17 cellular contexts compared by ENCODE assay signal in the genomic region with DNA sequence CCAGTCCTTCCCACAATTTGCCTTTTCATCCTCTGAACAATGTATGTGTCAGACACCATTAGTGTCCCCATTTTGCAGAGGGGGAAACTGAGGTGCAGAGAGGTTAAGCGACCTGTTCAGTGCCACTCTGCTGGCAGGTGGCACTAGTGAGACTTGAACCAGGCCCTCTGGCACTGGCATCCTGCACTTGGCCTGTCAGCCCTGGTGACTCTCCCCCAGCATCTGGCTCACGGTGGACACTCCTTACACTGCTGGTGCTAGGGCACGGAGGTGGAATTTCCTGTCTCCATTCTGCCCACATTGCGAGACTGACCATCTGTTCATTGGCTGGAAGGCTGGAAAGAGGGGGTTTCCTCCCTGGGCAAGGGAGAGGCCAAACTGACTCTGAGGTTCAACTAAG. TPM values are rescaled to one million over a fixed set of nuclear protein-coding genes. Genes with fewer than 3 reads are reported as not detected.
DNase-seq lines count a peak whose midpoint lies in the region; ATAC-seq, FAIRE-seq and TF ChIP-seq lines count a peak whose summit lies in the region.
"Had no signal": no experiment of that assay in that cellular context is flagged by ENCODE, and none has a peak within 500 bp of the region (broad histone marks: within the 10 kb centered on the region; RNA-seq: fewer than 3 reads in every experiment).

No MANE protein-coding gene starts in this region.

- H3K27ac ChIP-seq in endothelial cell of umbilical vein (ENCODE audit: insufficient read depth, low read depth, low read length) (peak overlapping the region; percentile 84), neuronal stem cell (replicated peaks; ENCODE audit: low read length) (no peak overlapping the region)
- H3K27ac ChIP-seq in CD8-positive, alpha-beta T cell (ENCODE audit: low read depth, low read length), result no peak overlapping the region

- peak; percentile 42 for DNase-seq in ELR (ENCODE audit: low read depth)
- DNase-seq in NCI-H69 (lab: John Stamatoyannopoulos, UW), result peak; percentile 45
- peak; percentile 74 for DNase-seq in endothelial cell of umbilical vein (ENCODE audit: low read depth, low spot score)
- no peak for DNase-seq in neuronal stem cell (ENCODE audit: low spot score)
- DNase-seq in CD8-positive, alpha-beta T cell, result no peak
- no peak for DNase-seq in NCI-H510A (lab: John Stamatoyannopoulos, UW)
- DNase-seq: activated CD4-positive, alpha-beta T cell treated with anti-CD3 and anti-CD28 coated beads for 48 hours; activated CD8-positive, alpha-beta memory T cell treated with anti-CD3 and anti-CD28 coated beads, Interleukin-2, amount 50 U/mL, for 48 hours; activated naive CD4-positive, alpha-beta T cell treated with anti-CD3 and anti-CD28 coated beads for 36 hours; DMS79 treated with DMSO at 0.1 percent for 48 hours; left ventricle myocardium superior; natural killer cell; NK-92 treated with Interleukin-12 subunit alpha and Interleukin-12 subunit beta, amount 100 ng/mL, for 24 hours had no signal

- ATAC-seq in CD8-positive, alpha-beta T cell, result no peak
- ATAC-seq in GM18498 (IDR thresholded peaks at IDR 0.05; ENCODE audit: unreplicated experiment) (no peak), GM21737 (IDR thresholded peaks at IDR 0.05; ENCODE audit: unreplicated experiment) (no peak)
- ATAC-seq: left ventricle myocardium superior, natural killer cell had no signal

- no peak overlapping the region for H2AFZ ChIP-seq in endothelial cell of umbilical vein (ENCODE audit: low read depth, low read length)
- no peak overlapping the region for H2AFZ ChIP-seq in neuronal stem cell (ENCODE audit: low read length)

- peak overlapping the region; percentile 56 for H2BK5ac ChIP-seq in neuronal stem cell (ENCODE audit: low read length)

- TF ChIP-seq CTCF in endothelial cell of umbilical vein (IDR thresholded peaks at IDR 0.05; ENCODE audit: extremely low read depth in 1 of 2, insufficient read depth in 1 of 2, low read depth in 1 of 2, low read length in 2 of 2), result peak in 1 of 2 donors; percentile 29
- TF ChIP-seq CTCF in CD8-positive, alpha-beta T cell (IDR thresholded peaks at IDR 0.05), result no peak

- POLR2A ChIA-PET in endothelial cell of umbilical vein (lab: Charles Lee), result no interaction called here
- POLR2A ChIA-PET in CD8-positive, alpha-beta T cell (lab: Charles Lee), result no interaction called here

- no TSS peak for BruUV-seq in endothelial cell of umbilical vein (replicated peaks; lab: Mats Ljungman, UMichigan)

- H3K4me3 Mint-ChIP-seq in CD8-positive, alpha-beta T cell, result no peak overlapping the region
- H3K4me3 Mint-ChIP-seq: activated naive CD4-positive, alpha-beta T cell treated with anti-CD3 and anti-CD28 coated beads for 36 hours; natural killer cell had no signal

- H3K79me1 ChIP-seq in neuronal stem cell (ENCODE audit: low read depth, low read length), result peaks cover 13% of the 10 kb centered on the region

- no peaks in the 10 kb centered on the region for H3K79me2 ChIP-seq in endothelial cell of umbilical vein (ENCODE audit: control insufficient read depth, insufficient read depth, low read length)

- H3K27me3 ChIP-seq in endothelial cell of umbilical vein (ENCODE audit: control insufficient read depth in 2 of 2, insufficient read depth in 2 of 2, low read length in 2 of 2) (no peaks in the 10 kb centered on the region), neuronal stem cell (ENCODE audit: control insufficient read depth in 3 of 3, insufficient read depth in 3 of 3, low read depth in 1 of 3, low read length in 3 of 3) (no peaks in the 10 kb centered on the region)
- no peaks in the 10 kb centered on the region for H3K27me3 ChIP-seq in CD8-positive, alpha-beta T cell (ENCODE audit: insufficient read depth, low read length)
- H3K27me3 ChIP-seq: BLaER1 had no signal

- dilution Hi-C loops in endothelial cell of umbilical vein (cut with MboI; ENCODE audit: extremely low pct_ligation_motif_present, low sequenced_read_pairs), result no loop called here

- peak overlapping the region; percentile 71 for H3K18ac ChIP-seq in neuronal stem cell (ENCODE audit: low read length)

- H2BK120ac ChIP-seq in neuronal stem cell (ENCODE audit: low read depth, low read length), result peak overlapping the region; percentile 25

- H3K9ac ChIP-seq in endothelial cell of umbilical vein (replicated peaks; ENCODE audit: extremely low read depth, insufficient read depth, low read length), result no peak overlapping the region
- H3K9ac ChIP-seq in neuronal stem cell (ENCODE audit: low read depth, low read length, poor library complexity), result peak overlapping the region; percentile 46
- H3K9ac ChIP-seq: BLaER1 had no signal

- no peaks in the 10 kb centered on the region for H3K9me1 ChIP-seq in endothelial cell of umbilical vein (replicated peaks; ENCODE audit: control insufficient read depth, extremely low read depth, insufficient read depth, low read length)

- H3K4ac ChIP-seq in neuronal stem cell (ENCODE audit: low read length), result no peak overlapping the region

- no peaks in the 10 kb centered on the region for H3K27me3 Mint-ChIP-seq in CD8-positive, alpha-beta T cell (ENCODE audit: low read depth)

- H3K9me3 ChIP-seq in endothelial cell of umbilical vein (replicated peaks; ENCODE audit: control insufficient read depth, insufficient read depth, low read length) (no peaks in the 10 kb centered on the region), neuronal stem cell (replicated peaks in 1 of 2; ENCODE audit: control insufficient read depth in 2 of 2, insufficient read depth in 1 of 2, low read depth in 1 of 2, low read length in 2 of 2) (no peaks in the 10 kb centered on the region)
- H3K9me3 ChIP-seq in CD8-positive, alpha-beta T cell (ENCODE audit: low read length), result no peaks in the 10 kb centered on the region
- H3K9me3 ChIP-seq: BLaER1 had no signal

- H3K36me3 ChIP-seq in endothelial cell of umbilical vein (ENCODE audit: control insufficient read depth in 2 of 2, extremely low read depth in 1 of 2, insufficient read depth in 2 of 2, low read length in 2 of 2) (no peaks in the 10 kb centered on the region), neuronal stem cell (replicated peaks in 1 of 2; ENCODE audit: control insufficient read depth in 2 of 2, insufficient read depth in 2 of 2, low read length in 2 of 2) (peaks cover 0 to 2% of the 10 kb centered on the region in 2 donors)
- H3K36me3 ChIP-seq in CD8-positive, alpha-beta T cell (ENCODE audit: insufficient read depth, low read length), result no peaks in the 10 kb centered on the region

- H2BK15ac ChIP-seq in neuronal stem cell (ENCODE audit: low read length), result peak overlapping the region; percentile 98

- H2AK5ac ChIP-seq in neuronal stem cell (ENCODE audit: low read depth, low read length), result peak overlapping the region; percentile 99

- H3K4me2 ChIP-seq in endothelial cell of umbilical vein (ENCODE audit: insufficient read depth, low read length) (no peak overlapping the region), neuronal stem cell (ENCODE audit: insufficient read depth, low read length, poor library complexity, severe bottlenecking) (no peak overlapping the region)

- FAIRE-seq in endothelial cell of umbilical vein (lab: Jason Lieb, UNC), result peak; percentile 76
- FAIRE-seq: HTR-8/SVneo had no signal

- no peaks in the 10 kb centered on the region for H3K36me3 Mint-ChIP-seq in CD8-positive, alpha-beta T cell
- H3K36me3 Mint-ChIP-seq: natural killer cell had no signal

- H3K4me1 Mint-ChIP-seq in CD8-positive, alpha-beta T cell (ENCODE audit: low read depth), result peaks cover 8% of the 10 kb centered on the region
- H3K4me1 Mint-ChIP-seq: natural killer cell had no signal

- no peak overlapping the region for H3K27ac Mint-ChIP-seq in CD8-positive, alpha-beta T cell
- H3K27ac Mint-ChIP-seq: activated naive CD4-positive, alpha-beta T cell treated with anti-CD3 and anti-CD28 coated beads for 36 hours; natural killer cell had no signal

- H4K91ac ChIP-seq in neuronal stem cell (ENCODE audit: low read depth, low read length, poor library complexity), result peak overlapping the region; percentile 24

- WGBS in neuronal stem cell (ENCODE audit: extremely low coverage in 2 of 2, insufficient read length in 2 of 2, insufficient replicate concordance in 1 of 2), 2 donors, result no CpG with 5 or more reads among the region's 4 CpGs

- no peak overlapping the region for H4K8ac ChIP-seq in neuronal stem cell (ENCODE audit: low read depth, low read length)

- H3K14ac ChIP-seq in neuronal stem cell (ENCODE audit: low read length), result peak overlapping the region; percentile 64

- no peaks in the 10 kb centered on the region for H3K9me3 Mint-ChIP-seq in CD8-positive, alpha-beta T cell
- H3K9me3 Mint-ChIP-seq: activated naive CD4-positive, alpha-beta T cell treated with anti-CD3 and anti-CD28 coated beads for 36 hours; natural killer cell had no signal

- no peaks in the 10 kb centered on the region for H4K20me1 ChIP-seq in endothelial cell of umbilical vein (replicated peaks; ENCODE audit: control insufficient read depth, extremely low read depth, insufficient read depth, low read length)

- H2BK12ac ChIP-seq in neuronal stem cell (ENCODE audit: low read length), result peak overlapping the region; percentile 79

- H3K4me3 ChIP-seq in endothelial cell of umbilical vein (replicated peaks in 1 of 3; ENCODE audit: insufficient read depth in 1 of 3, low read depth in 1 of 3, low read length in 3 of 3) (no peak overlapping the region), neuronal stem cell (ENCODE audit: low read length in 2 of 2) (no peak overlapping the region)
- H3K4me3 ChIP-seq in CD8-positive, alpha-beta T cell (ENCODE audit: low read depth, low read length), result no peak overlapping the region
- H3K4me3 ChIP-seq: BLaER1 had no signal

- CTCF ChIA-PET in endothelial cell of umbilical vein (lab: Charles Lee), result no interaction called here
- CTCF ChIA-PET in CD8-positive, alpha-beta T cell (lab: Charles Lee), result no interaction called here

- no peak for TF ChIP-seq POLR2A in endothelial cell of umbilical vein (IDR thresholded peaks at IDR 0.05; ENCODE audit: low read depth, low read length)

- intact Hi-C loops in endothelial cell of umbilical vein (cut with micrococcal nuclease), result loop anchor here (2.0 to 10.0 kb wide), 3 partner anchors 33 to 225 kb away; no protein-coding TSS in a partner anchor
- intact Hi-C loops in CD8-positive, alpha-beta T cell (cut with DNase I, micrococcal nuclease), result no loop called here

- H3K4me1 ChIP-seq in endothelial cell of umbilical vein (ENCODE audit: control insufficient read depth, extremely low read depth, insufficient read depth, low read length), result peaks cover 27% of the 10 kb centered on the region
- peaks cover 39 to 60% of the 10 kb centered on the region in 2 donors for H3K4me1 ChIP-seq in neuronal stem cell (ENCODE audit: control insufficient read depth in 2 of 2, insufficient read depth in 1 of 2, low read depth in 1 of 2, low read length in 2 of 2)
- peaks cover 17% of the 10 kb centered on the region for H3K4me1 ChIP-seq in CD8-positive, alpha-beta T cell (ENCODE audit: insufficient read depth, low read length)

- no peak overlapping the region for H3K23ac ChIP-seq in neuronal stem cell (ENCODE audit: low read depth, low read length, poor library complexity)

RNA-seq across cellular contexts. Expression of a gene that starts 48.7 kb away (rescaled TPM):
- total RNA-seq in endothelial cell of umbilical vein, result 59.3 and 59.6 TPM in 2 replicates
- polyA plus RNA-seq in endothelial cell of umbilical vein, result 5.8 and 11.9 TPM in 2 replicates
- 16.6 and 18.5 TPM in 2 replicates for polyA plus RNA-seq in endothelial cell of umbilical vein (2011; cell fraction: cytosol; rRNA removed)
- 32.5 and 33.8 TPM in 2 replicates for polyA plus RNA-seq in endothelial cell of umbilical vein (2011; cell fraction: nucleus; rRNA removed)
- polyA plus RNA-seq in endothelial cell of umbilical vein (2012), result 45.7 and 63.8 TPM in 2 replicates
- 14.2 and 23.9 TPM in 2 replicates for polyA minus RNA-seq in endothelial cell of umbilical vein
- polyA minus RNA-seq in endothelial cell of umbilical vein (2011; cell fraction: cytosol; rRNA and poly(A)+ RNA removed), result 15.0 TPM
- polyA minus RNA-seq in endothelial cell of umbilical vein (2011; cell fraction: nucleus; rRNA and poly(A)+ RNA removed), result 34.0 and 45.9 TPM in 2 replicates
- polyA plus RNA-seq in neuronal stem cell (2013, experiment 1 of 2), result 65.7 TPM
- polyA plus RNA-seq in neuronal stem cell (2013, experiment 2 of 2), result 63.4 TPM
- 100 to 1,000 TPM; 171 to 177 TPM for total RNA-seq in CD8-positive, alpha-beta T cell

RNA-seq across cellular contexts. Expression of a gene that starts 49.2 kb away (rescaled TPM):
- total RNA-seq in endothelial cell of umbilical vein, result 51.9 and 53.1 TPM in 2 replicates
- polyA plus RNA-seq in endothelial cell of umbilical vein, result 18.1 and 18.7 TPM in 2 replicates
- polyA plus RNA-seq in endothelial cell of umbilical vein (2011; cell fraction: cytosol; rRNA removed), result 23.4 and 23.7 TPM in 2 replicates
- polyA plus RNA-seq in endothelial cell of umbilical vein (2011; cell fraction: nucleus; rRNA removed), result 23.3 and 29.3 TPM in 2 replicates
- polyA plus RNA-seq in endothelial cell of umbilical vein (2012), result 38.7 and 46.1 TPM in 2 replicates
- polyA minus RNA-seq in endothelial cell of umbilical vein, result 35.6 and 39.3 TPM in 2 replicates
- polyA minus RNA-seq in endothelial cell of umbilical vein (2011; cell fraction: cytosol; rRNA and poly(A)+ RNA removed), result 52.2 TPM
- polyA minus RNA-seq in endothelial cell of umbilical vein (2011; cell fraction: nucleus; rRNA and poly(A)+ RNA removed), result 30.9 and 39.5 TPM in 2 replicates
- 31.6 TPM for polyA plus RNA-seq in neuronal stem cell (2013, experiment 1 of 2)
- 33.6 TPM for polyA plus RNA-seq in neuronal stem cell (2013, experiment 2 of 2)
- total RNA-seq in CD8-positive, alpha-beta T cell, result 10 to 100 TPM; 40.3 to 45.6 TPM

Comparison
In these comparisons a context has a peak if more than half of its experiments do, and no peak if none do; other contexts are left out.
1. DNase-seq: peak in ELR (single experiment), NCI-H69 (single experiment) and endothelial cell of umbilical vein (single experiment); none in neuronal stem cell (single experiment), CD8-positive, alpha-beta T cell (0 of 7) and NCI-H510A (single experiment).